Comparison of ENCODE assay signal across 13 cellular contexts in the genomic region with DNA sequence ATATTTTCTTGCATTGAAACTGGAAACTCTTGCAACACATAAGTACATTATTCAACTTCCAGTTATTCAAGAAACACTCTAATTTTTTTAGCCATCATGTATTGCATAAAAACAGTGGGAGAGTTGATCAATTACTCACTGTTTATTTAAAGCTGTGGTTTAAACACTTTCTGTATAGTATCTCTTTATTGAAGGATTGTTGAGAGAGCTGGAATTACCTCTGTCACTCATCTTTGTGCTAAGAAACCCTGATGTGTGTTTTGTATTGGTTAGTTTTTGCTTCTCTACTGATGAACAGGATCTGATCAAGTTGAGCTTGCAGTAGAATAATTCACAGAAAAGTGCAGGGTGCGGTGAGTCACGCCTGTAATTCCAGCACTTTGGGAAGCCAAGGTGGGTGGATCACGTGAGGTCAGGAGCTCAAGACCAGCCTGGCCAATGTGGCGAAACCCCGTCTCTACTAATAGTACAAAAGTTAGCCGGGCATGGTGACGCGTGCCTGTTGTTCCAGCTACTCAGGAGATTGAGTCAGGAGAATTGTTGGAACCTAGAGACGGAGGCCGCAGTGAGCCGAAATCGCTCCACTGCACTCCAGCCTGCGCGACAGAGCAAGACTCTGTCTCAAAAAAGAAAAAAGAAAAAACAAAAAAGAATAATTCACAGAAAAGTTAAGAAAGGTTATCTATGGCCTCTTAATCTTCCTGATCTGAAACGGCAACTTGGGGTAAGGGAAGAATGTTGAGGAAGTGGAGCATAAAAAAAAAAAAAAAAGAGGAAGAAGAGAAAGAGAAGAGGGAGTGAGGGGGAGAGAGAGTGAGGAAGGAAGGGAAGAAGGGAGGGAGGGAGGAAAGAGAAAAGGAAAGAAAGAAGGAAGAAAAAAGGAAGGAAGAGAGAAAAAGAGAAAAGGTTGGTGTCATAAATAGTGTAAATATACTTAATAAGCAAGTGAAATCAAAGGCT.
A peak's percentile ranks its signal among the peaks of the same experiment; 100 is the strongest.
DNase-seq lines count a peak whose midpoint lies in the region; ATAC-seq, FAIRE-seq and TF ChIP-seq lines count a peak whose summit lies in the region.
"Had no signal": no experiment of that assay in that cellular context is flagged by ENCODE, and none has a peak within 500 bp of the region (broad histone marks: within the 10 kb centered on the region; RNA-seq: fewer than 3 reads in every experiment).

No MANE protein-coding gene starts in this region.

- TF ChIP-seq CTCF in IMR-90 (conservative IDR thresholded peaks at IDR 0.05; ENCODE audit: low read depth, low read length), result no peak
- TF ChIP-seq CTCF in kidney (IDR thresholded peaks at IDR 0.05; ENCODE audit: borderline replicate concordance, extremely low read depth, insufficient read depth), result no peak
- no peak for TF ChIP-seq CTCF in neural progenitor cell (IDR thresholded peaks at IDR 0.05)

- no peak overlapping the region; the same call in 2 of the 3 replicates for H2BK15ac ChIP-seq in IMR-90 (ENCODE audit: low read depth, low read length)
- H2BK15ac ChIP-seq in mesendoderm (replicated peaks; ENCODE audit: low read depth), result no peak overlapping the region

- CTCF ChIA-PET in IMR-90 (lab: Yijun Ruan, JAX), result interaction anchor here (1.0 to 1.2 kb wide), 2 partner anchors 30 to 680 kb away, joined by 4 to 9 read pairs; no protein-coding TSS in a partner anchor

- H2BK120ac ChIP-seq in IMR-90 (ENCODE audit: low read depth, low read length), result no peak overlapping the region
- H2BK120ac ChIP-seq in mesendoderm (ENCODE audit: low read depth, low read length), result no peak overlapping the region

- H3K9ac ChIP-seq in BLaER1 treated with 17β-estradiol and CSF1 and Interleukin-3, amounts not matched to agents 10 nM and 100 nM, result no peak overlapping the region
- no peak overlapping the region for H3K9ac ChIP-seq in IMR-90 (ENCODE audit: low read depth, low read length)
- H3K9ac ChIP-seq in kidney (ENCODE audit: low read length in 2 of 2), result no peak overlapping the region
- H3K9ac ChIP-seq in neural progenitor cell, result no peak overlapping the region
- no peak overlapping the region for H3K9ac ChIP-seq in mesendoderm (ENCODE audit: low read length)

- no peak overlapping the region for H3K4me3 Mint-ChIP-seq in activated T-helper 2 cell treated with anti-CD3 and anti-CD28 coated beads, Interferon-gamma antibody, Interleukin-2, Interleukin-4, amounts not matched to agents 10 μg/mL and 5 μg/mL and 100 μg/mL, durations not matched to agents 14 hours and 24 hours and 36 hours (ENCODE audit: low read depth)
- no peak overlapping the region for H3K4me3 Mint-ChIP-seq in neural progenitor cell

- H3K79me2 ChIP-seq in neural progenitor cell (ENCODE audit: low read depth), result no peaks in the 10 kb centered on the region
- H3K79me2 ChIP-seq in mesendoderm (ENCODE audit: control insufficient read depth, insufficient read depth, low read length), result no peaks in the 10 kb centered on the region

- no peaks in the 10 kb centered on the region; a peak in 1 of 22 replicates for H3K36me3 ChIP-seq in BLaER1 treated with 17β-estradiol and CSF1 and Interleukin-3, amounts not matched to agents 10 nM and 100 nM
- H3K36me3 ChIP-seq in IMR-90 (ENCODE audit: control insufficient read depth, insufficient read depth, low read length) (no peaks in the 10 kb centered on the region), kidney (ENCODE audit: control insufficient read depth in 1 of 2, insufficient read depth in 2 of 2, low read length in 2 of 2) (no peaks in the 10 kb centered on the region), neural progenitor cell (no peaks in the 10 kb centered on the region), mesendoderm (ENCODE audit: control insufficient read depth, insufficient read depth, low read length) (no peaks in the 10 kb centered on the region)
- H3K36me3 ChIP-seq: colonic mucosa, sigmoid colon had no signal

- peaks cover 6 to 17% (median 9%) of the 10 kb centered on the region in 11 experiments for H3K9me3 ChIP-seq in BLaER1 treated with 17β-estradiol and CSF1 and Interleukin-3, amounts not matched to agents 10 nM and 100 nM (replicated peaks in 1 of 11)
- H3K9me3 ChIP-seq in IMR-90 (ENCODE audit: control insufficient read depth, insufficient read depth, low read length) (peaks cover 4% of the 10 kb centered on the region; the same call in 1 of the 2 replicates), kidney (ENCODE audit: control insufficient read depth in 1 of 2, low read length in 2 of 2) (no peaks in the 10 kb centered on the region), neural progenitor cell (ENCODE audit: low read depth) (no peaks in the 10 kb centered on the region)
- H3K9me3 ChIP-seq: colonic mucosa had no signal

- H3K4me1 ChIP-seq in BLaER1 treated with 17β-estradiol and CSF1 and Interleukin-3, amounts not matched to agents 10 nM and 100 nM, result peaks cover 15 to 48% (median 35%) of the 10 kb centered on the region in 10 experiments; a peak in 19 of 20 replicates
- H3K4me1 ChIP-seq in IMR-90 (ENCODE audit: control insufficient read depth, insufficient read depth, low read length) (no peaks in the 10 kb centered on the region; the same call in 1 of the 2 replicates), kidney (ENCODE audit: control insufficient read depth in 1 of 2, insufficient read depth in 1 of 2, low read depth in 1 of 2, low read length in 2 of 2) (peaks cover 0 to 3% of the 10 kb centered on the region in 2 donors), neural progenitor cell (no peaks in the 10 kb centered on the region), mesendoderm (ENCODE audit: control insufficient read depth, low read depth, low read length) (no peaks in the 10 kb centered on the region)
- H3K4me1 ChIP-seq: colonic mucosa, sigmoid colon had no signal

- H4K91ac ChIP-seq in IMR-90 (ENCODE audit: insufficient read depth, low read depth, low read length), result no peak overlapping the region

- BruUV-seq in IMR-90 (replicated peaks; lab: Mats Ljungman, UMichigan), result no TSS peak

- no peak overlapping the region for H3K27ac Mint-ChIP-seq in activated T-helper 2 cell treated with anti-CD3 and anti-CD28 coated beads, Interferon-gamma antibody, Interleukin-2, Interleukin-4, amounts not matched to agents 10 μg/mL and 5 μg/mL and 100 μg/mL, durations not matched to agents 14 hours and 24 hours and 36 hours
- no peak overlapping the region for H3K27ac Mint-ChIP-seq in neural progenitor cell

- H4K5ac ChIP-seq in IMR-90 (ENCODE audit: low read depth, low read length), result no peak overlapping the region
- H4K5ac ChIP-seq in mesendoderm (ENCODE audit: low read length), result no peak overlapping the region

- H3K4ac ChIP-seq in IMR-90 (ENCODE audit: low read depth, low read length), result no peak overlapping the region
- no peak overlapping the region for H3K4ac ChIP-seq in mesendoderm (ENCODE audit: low read depth, low read length)

- no peak overlapping the region for H3K4me3 ChIP-seq in BLaER1 treated with 17β-estradiol and CSF1 and Interleukin-3, amounts not matched to agents 10 nM and 100 nM
- H3K4me3 ChIP-seq in IMR-90 (ENCODE audit: insufficient read depth, low read depth, low read length) (no peak overlapping the region), kidney (ENCODE audit: low read length in 2 of 2) (no peak overlapping the region), neural progenitor cell (no peak overlapping the region), mesendoderm (ENCODE audit: low read length) (no peak overlapping the region)
- H3K4me3 ChIP-seq: colonic mucosa, sigmoid colon had no signal

- H3K56ac ChIP-seq in IMR-90 (ENCODE audit: extremely low read depth, insufficient read depth, low read length), result no peak overlapping the region
- H3K56ac ChIP-seq in mesendoderm (ENCODE audit: low read length), result no peak overlapping the region

- H3K79me1 ChIP-seq in IMR-90 (ENCODE audit: low read depth in 1 of 2, low read length in 2 of 2) (no peaks in the 10 kb centered on the region), mesendoderm (ENCODE audit: low read length) (no peaks in the 10 kb centered on the region)

- WGBS in IMR-90 (ENCODE audit: extremely low coverage in 2 of 2, insufficient read length in 1 of 2), 2 experiments, result 0% methylated on average over 1 of the region's 15 CpGs; no CpG with 5 or more reads in 1 of the 2 experiments
- WGBS in mesendoderm (ENCODE audit: extremely low coverage, insufficient coverage, low lambda C conversion rate), result no CpG with 5 or more reads among the region's 15 CpGs

- in situ Hi-C loops in IMR-90 (cut with MboI; ENCODE audit: low sequenced_read_pairs), result no loop called here

- no peaks in the 10 kb centered on the region for H4K20me1 ChIP-seq in BLaER1 treated with 17β-estradiol and CSF1 and Interleukin-3, amounts not matched to agents 10 nM and 100 nM
- H4K20me1 ChIP-seq in IMR-90 (ENCODE audit: insufficient read depth, low read length) (no peaks in the 10 kb centered on the region), neural progenitor cell (ENCODE audit: low read depth) (no peaks in the 10 kb centered on the region)

- POLR2A ChIA-PET in IMR-90 (lab: Charles Lee; ENCODE audit: unreplicated experiment), result no interaction called here

- H4K8ac ChIP-seq in IMR-90 (ENCODE audit: low read depth in 2 of 2, low read length in 2 of 2) (no peak overlapping the region), mesendoderm (ENCODE audit: low read depth, low read length) (no peak overlapping the region)

- no peak for FAIRE-seq in kidney (lab: Jason Lieb, UNC)

- H3K27ac ChIP-seq in BLaER1 treated with 17β-estradiol and CSF1 and Interleukin-3, amounts not matched to agents 10 nM and 100 nM, result peak overlapping the region in 4 of 11 experiments; percentile 22 to 52 (median 26); a peak in 4 of 22 replicates
- H3K27ac ChIP-seq in IMR-90 (ENCODE audit: insufficient read depth, low read length) (no peak overlapping the region), kidney (ENCODE audit: low read depth in 2 of 2, low read length in 2 of 2) (no peak overlapping the region), neural progenitor cell (no peak overlapping the region), mesendoderm (ENCODE audit: low read depth, low read length) (no peak overlapping the region)
- H3K27ac ChIP-seq: colonic mucosa, sigmoid colon had no signal

- H3K9me1 ChIP-seq in IMR-90 (ENCODE audit: insufficient read depth, low read length), result no peaks in the 10 kb centered on the region

- no peak overlapping the region for H3K18ac ChIP-seq in IMR-90 (ENCODE audit: low read depth, low read length)
- no peak overlapping the region for H3K18ac ChIP-seq in mesendoderm (ENCODE audit: low read length)

- no peak overlapping the region; the same call in 1 of the 2 replicates for H2AK5ac ChIP-seq in IMR-90 (ENCODE audit: low read depth, low read length)
- no peak overlapping the region for H2AK5ac ChIP-seq in mesendoderm (ENCODE audit: low read length)

- no peak for TF ChIP-seq POLR2A in IMR-90 (IDR thresholded peaks at IDR 0.05; ENCODE audit: low read depth, low read length)

- peak overlapping the region in 10 of 11 experiments; percentile 2 to 79 (median 55); a peak in 16 of 22 replicates for H3K4me2 ChIP-seq in BLaER1 treated with 17β-estradiol and CSF1 and Interleukin-3, amounts not matched to agents 10 nM and 100 nM
- H3K4me2 ChIP-seq in IMR-90 (ENCODE audit: low read depth, low read length) (no peak overlapping the region), neural progenitor cell (no peak overlapping the region), mesendoderm (ENCODE audit: low read length) (no peak overlapping the region)

- H3K27me3 Mint-ChIP-seq in activated T-helper 2 cell treated with anti-CD3 and anti-CD28 coated beads, Interferon-gamma antibody, Interleukin-2, Interleukin-4, amounts not matched to agents 10 μg/mL and 5 μg/mL and 100 μg/mL, durations not matched to agents 14 hours and 24 hours and 36 hours (ENCODE audit: low read depth), result no peaks in the 10 kb centered on the region
- H3K27me3 Mint-ChIP-seq in neural progenitor cell (ENCODE audit: insufficient read depth, low read depth), result peaks cover 2% of the 10 kb centered on the region

- H2AFZ ChIP-seq in IMR-90 (replicated peaks; ENCODE audit: low read length, poor library complexity) (no peak overlapping the region), neural progenitor cell (replicated peaks) (no peak overlapping the region)

- peaks cover 7% of the 10 kb centered on the region for H3K9me3 Mint-ChIP-seq in activated T-helper 2 cell treated with anti-CD3 and anti-CD28 coated beads, Interferon-gamma antibody, Interleukin-2, Interleukin-4, amounts not matched to agents 10 μg/mL and 5 μg/mL and 100 μg/mL, durations not matched to agents 14 hours and 24 hours and 36 hours
- H3K9me3 Mint-ChIP-seq in neural progenitor cell, result peaks cover 10% of the 10 kb centered on the region

- no peak overlapping the region for H2AK9ac ChIP-seq in IMR-90 (replicated peaks; ENCODE audit: low read depth, low read length, poor library complexity)

- H3K14ac ChIP-seq in IMR-90 (replicated peaks; ENCODE audit: low read depth, low read length), result no peak overlapping the region

- no peak for TF ChIP-seq RAD21 in IMR-90 (IDR thresholded peaks at IDR 0.05; ENCODE audit: low read length)

- peaks cover 5% of the 10 kb centered on the region for H3K4me1 Mint-ChIP-seq in activated T-helper 2 cell treated with anti-CD3 and anti-CD28 coated beads, Interferon-gamma antibody, Interleukin-2, Interleukin-4, amounts not matched to agents 10 μg/mL and 5 μg/mL and 100 μg/mL, durations not matched to agents 14 hours and 24 hours and 36 hours (ENCODE audit: low read depth)
- H3K4me1 Mint-ChIP-seq in neural progenitor cell, result peaks cover 3% of the 10 kb centered on the region

- DNase-seq in IMR-90 (peak; percentile 19), SW480 (ENCODE audit: low spot score) (peak; percentile 69), kidney (peak; percentile 86), neural progenitor cell (ENCODE audit: low spot score) (no peak), mesendoderm (no peak)
- DNase-seq in activated T-helper 2 cell treated with anti-CD3 and anti-CD28 coated beads, Interferon-gamma antibody, Interleukin-2, Interleukin-4, amounts not matched to agents 10 μg/mL and 5 μg/mL and 100 μg/mL, durations not matched to agents 14 hours and 24 hours and 36 hours (ENCODE audit: low spot score), result no peak
- DNase-seq in activated CD8-positive, alpha-beta memory T cell treated with anti-CD3 and anti-CD28 coated beads for 24 hours, result no peak
- DNase-seq: activated CD4-positive, alpha-beta T cell treated with anti-CD3 and anti-CD28 coated beads for 1 hour; activated effector memory CD4-positive, alpha-beta T cell treated with anti-CD3 and anti-CD28 coated beads, Interleukin-2, amount 50 U/mL, for 16 hours; colonic mucosa; NCI-H1694 treated with DMSO at 0.1 percent for 48 hours; sigmoid colon had no signal

- dilution Hi-C loops in IMR-90 (cut with HindIII; ENCODE audit: low sequenced_read_pairs, unreplicated experiment), result no loop called here

- ATAC-seq in IMR-90 (ENCODE audit: low read depth), result no peak; the same call in 1 of the 2 replicates

- no peak overlapping the region for H2BK20ac ChIP-seq in IMR-90 (ENCODE audit: low read depth, low read length)

- no peaks in the 10 kb centered on the region for H3K27me3 ChIP-seq in BLaER1 treated with 17β-estradiol and CSF1 and Interleukin-3, amounts not matched to agents 10 nM and 100 nM
- H3K27me3 ChIP-seq in IMR-90 (ENCODE audit: control insufficient read depth, insufficient read depth, low read length) (no peaks in the 10 kb centered on the region), neural progenitor cell (no peaks in the 10 kb centered on the region), mesendoderm (ENCODE audit: insufficient read depth, low read length, poor library complexity) (no peaks in the 10 kb centered on the region)
- H3K27me3 ChIP-seq: colonic mucosa, sigmoid colon had no signal

- H3K23ac ChIP-seq in IMR-90 (ENCODE audit: low read depth, low read length), result no peak overlapping the region
- no peak overlapping the region for H3K23ac ChIP-seq in mesendoderm (ENCODE audit: low read length)

- H3F3A ChIP-seq in neural progenitor cell (ENCODE audit: low read depth), result no peaks in the 10 kb centered on the region

- H3K36me3 Mint-ChIP-seq in activated T-helper 2 cell treated with anti-CD3 and anti-CD28 coated beads, Interferon-gamma antibody, Interleukin-2, Interleukin-4, amounts not matched to agents 10 μg/mL and 5 μg/mL and 100 μg/mL, durations not matched to agents 14 hours and 24 hours and 36 hours (ENCODE audit: low read depth), result no peaks in the 10 kb centered on the region
- H3K36me3 Mint-ChIP-seq in neural progenitor cell, result peaks cover 2% of the 10 kb centered on the region

- intact Hi-C loops in IMR-90 (cut with micrococcal nuclease) (no loop called here), kidney (cut with DNase I) (no loop called here)
- intact Hi-C loops in activated T-helper 2 cell treated with anti-CD3 and anti-CD28 coated beads, Interferon-gamma antibody, Interleukin-2, Interleukin-4, amounts not matched to agents 10 μg/mL and 5 μg/mL and 100 μg/mL, durations not matched to agents 14 hours and 24 hours and 36 hours (cut with micrococcal nuclease), result no loop called here

- H2BK5ac ChIP-seq in IMR-90 (ENCODE audit: low read depth, low read length, poor library complexity, severe bottlenecking), result no peak overlapping the region
- no peak overlapping the region for H2BK5ac ChIP-seq in mesendoderm (ENCODE audit: low read length)

Comparison
In these comparisons a context has a peak if more than half of its experiments do, and no peak if none do; other contexts are left out.
1. H3K4me2 ChIP-seq: peak in BLaER1 treated with 17β-estradiol and CSF1 and Interleukin-3, amounts not matched to agents 10 nM and 100 nM (10 of 11); none in IMR-90 (single experiment), neural progenitor cell (single experiment) and mesendoderm (single experiment).
2. DNase-seq: peak in IMR-90 (single experiment), SW480 (single experiment) and kidney (single experiment); none in activated T-helper 2 cell treated with anti-CD3 and anti-CD28 coated beads, Interferon-gamma antibody, Interleukin-2, Interleukin-4, amounts not matched to agents 10 μg/mL and 5 μg/mL and 100 μg/mL, durations not matched to agents 14 hours and 24 hours and 36 hours (single experiment), activated CD8-positive, alpha-beta memory T cell treated with anti-CD3 and anti-CD28 coated beads for 24 hours (single experiment), neural progenitor cell (single experiment) and mesendoderm (single experiment).